In genomic region chr6:1313755-1314503, GRCh38 we compare ENCODE assay signal across 8 cellular contexts. TPM values are rescaled to one million over a fixed set of nuclear protein-coding genes. Genes with fewer than 3 reads are reported as not detected.
A peak's percentile ranks its signal among the peaks of the same experiment; 100 is the strongest.
DNase-seq lines count a peak whose midpoint lies in the region; ATAC-seq and TF ChIP-seq lines count a peak whose summit lies in the region.

No MANE protein-coding gene starts in this region.

- DNase-seq in Caco-2 (peak; percentile 72 to 86), chondrocyte (ENCODE audit: low spot score) (no peak), naive B cell (no peak), HCEC 1CT (no peak), hippocampal formation (lab: John Stamatoyannopoulos, UW) (no peak)
- no peak for DNase-seq in stimulated activated naive CD4-positive, alpha-beta T cell treated with Interleukin-2 at 50 U/mL for 16 hours (lab: John Stamatoyannopoulos, UW)

- no peaks in the 10 kb centered on the region for H3K36me3 ChIP-seq in Caco-2 (ENCODE audit: control insufficient read depth, insufficient read depth, low read length)

- TF ChIP-seq CTCF in Caco-2 (IDR thresholded peaks at IDR 0.05; ENCODE audit: insufficient read depth in 1 of 2, low read depth in 1 of 2, low read length in 1 of 2, severe bottlenecking in 1 of 2, unreplicated experiment in 1 of 2) (peak; percentile 50 to 73), chondrocyte (IDR thresholded peaks at IDR 0.05) (peak; percentile 63)

- no peak for TF ChIP-seq EP300 in Ishikawa (IDR thresholded peaks at IDR 0.05; ENCODE audit: borderline replicate concordance)

- H3K9me3 Mint-ChIP-seq in Caco-2 (ENCODE audit: unreplicated experiment) (no peaks in the 10 kb centered on the region), chondrocyte (ENCODE audit: low read depth) (no peaks in the 10 kb centered on the region), naive B cell (peaks cover 0 to 10% (median 4%) of the 10 kb centered on the region in 7 donors)

- peak overlapping the region; percentile 78 for H3K4me3 Mint-ChIP-seq in Caco-2 (ENCODE audit: unreplicated experiment)
- no peak overlapping the region for H3K4me3 Mint-ChIP-seq in chondrocyte (ENCODE audit: unreplicated experiment)
- H3K4me3 Mint-ChIP-seq in naive B cell = peak overlapping the region in 7 of 8 donors; percentile 54 to 85 (median 64)

- peak overlapping the region; percentile 94 for H3K4me3 ChIP-seq in Caco-2 (ENCODE audit: low read depth, low read length)

- H3K36me3 Mint-ChIP-seq in Caco-2 (ENCODE audit: insufficient read depth, unreplicated experiment) (peaks cover 78% of the 10 kb centered on the region), chondrocyte (ENCODE audit: low read depth) (no peaks in the 10 kb centered on the region), naive B cell (peaks cover 0 to 7% of the 10 kb centered on the region in 2 donors)

- POLR2A ChIA-PET in Caco-2 (lab: Charles Lee) = no interaction called here

- peaks cover 20% of the 10 kb centered on the region for H3K4me1 ChIP-seq in Caco-2

- CTCF ChIA-PET in Caco-2 (lab: Charles Lee) = no interaction called here

- no peaks in the 10 kb centered on the region for H3K27me3 ChIP-seq in Caco-2 (replicated peaks; ENCODE audit: control insufficient read depth, insufficient read depth, low read length)

- H3K27ac Mint-ChIP-seq in Caco-2 (ENCODE audit: unreplicated experiment) (peak overlapping the region; percentile 93), chondrocyte (ENCODE audit: unreplicated experiment) (no peak overlapping the region), naive B cell (peak overlapping the region in 2 of 6 donors; percentile 14 to 41)

- peak; percentile 23 to 28 for ATAC-seq in naive B cell (ENCODE audit: low read depth in 2 of 2)
- ATAC-seq in HG03025 (IDR thresholded peaks at IDR 0.05; ENCODE audit: low FRiP score, unreplicated experiment) = no peak

- TF ChIP-seq RAD21 in Ishikawa (IDR thresholded peaks at IDR 0.05; ENCODE audit: low read depth) = peak; percentile 32; the same call in 1 of the 2 replicates

- H3K9me3 ChIP-seq in Caco-2 = peaks cover 11% of the 10 kb centered on the region

- H3K4me1 Mint-ChIP-seq in Caco-2 (ENCODE audit: low read depth, unreplicated experiment) = peaks cover 28% of the 10 kb centered on the region
- H3K4me1 Mint-ChIP-seq in chondrocyte (ENCODE audit: low read depth) = peaks cover 23% of the 10 kb centered on the region
- peaks cover 30 to 33% (median 31%) of the 10 kb centered on the region in 3 donors for H3K4me1 Mint-ChIP-seq in naive B cell

- BruUV-seq in Caco-2 (replicated peaks; lab: Mats Ljungman, UMichigan) = TSS peak; percentile 68

- H3K27me3 Mint-ChIP-seq in Caco-2 (ENCODE audit: insufficient read depth, unreplicated experiment) (peaks cover 2% of the 10 kb centered on the region), chondrocyte (ENCODE audit: low read depth) (peaks cover 59% of the 10 kb centered on the region), naive B cell (peaks cover 46 to 69% (median 67%) of the 10 kb centered on the region in 3 donors)

- intact Hi-C loops in Caco-2 (cut with micrococcal nuclease; ENCODE audit: unreplicated experiment) = loop anchor here (2.0 kb wide), 2 partner anchors 203 to 401 kb away; no protein-coding TSS in a partner anchor

TF ChIP-seq in Ishikawa, 13 proteins besides CTCF, POLR2A, EP300 and RAD21:
- TF ChIP-seq USF1 (IDR thresholded peaks at IDR 0.05) (no peak), TEAD4 (IDR thresholded peaks at IDR 0.05) (no peak), YY1 (IDR thresholded peaks at IDR 0.05; ENCODE audit: low read depth) (no peak), ZBTB7A (IDR thresholded peaks at IDR 0.05; ENCODE audit: low read depth) (no peak), TAF1 (IDR thresholded peaks at IDR 0.05; ENCODE audit: low read depth) (no peak), EGR1 (IDR thresholded peaks at IDR 0.05) (no peak), NFIC (IDR thresholded peaks at IDR 0.05) (no peak), REST (IDR thresholded peaks at IDR 0.05; ENCODE audit: low read depth) (no peak), CEBPB (IDR thresholded peaks at IDR 0.05) (no peak), FOXM1 (IDR thresholded peaks at IDR 0.05; ENCODE audit: borderline replicate concordance, low read depth) (no peak), TCF12 (IDR thresholded peaks at IDR 0.05; ENCODE audit: low read depth) (no peak), CREB1 (IDR thresholded peaks at IDR 0.05; ENCODE audit: low read depth) (no peak)

RNA-seq across cellular contexts. Expression of gene FOXQ1, which starts 2.0 kb away (rescaled TPM):
- total RNA-seq in Caco-2 (2022) = 170 and 191 TPM in 2 replicates
- total RNA-seq in chondrocyte = 0.15 TPM in 1 of 3 replicates, not detected in the others
- polyA plus RNA-seq in naive B cell (ENCODE audit: low read depth in 6 of 6) = not detected

Comparison
In these comparisons a context has a peak if more than half of its experiments do, and no peak if none do; other contexts are left out.
1. DNase-seq: peak in Caco-2 (2 of 2); none in chondrocyte (single experiment), naive B cell (single experiment), HCEC 1CT (single experiment), hippocampal formation (0 of 2) and stimulated activated naive CD4-positive, alpha-beta T cell treated with Interleukin-2 at 50 U/mL for 16 hours (single experiment).
2. RNA of gene FOXQ1, which starts 2.0 kb away (total RNA-seq): 170 to 191 TPM in Caco-2; 0.15 TPM in chondrocyte; every median in the first group is over 100 times any median in the second.